In genomic region chr4:7374571-7374970, GRCh38 we compare ENCODE assay signal across 27 cellular contexts.
"Had no signal": no experiment of that assay in that cellular context is flagged by ENCODE, and none has a peak within 500 bp of the region (broad histone marks: within the 10 kb centered on the region; RNA-seq: fewer than 3 reads in every experiment).

No MANE protein-coding gene starts in this region.

- H3K4me1 Mint-ChIP-seq: neural crest cell; stimulated activated effector memory CD8-positive, alpha-beta T cell treated with anti-CD3 and anti-CD28 coated beads, Interleukin-12 subunit alpha, Interleukin-12 subunit beta, amount 100 ng/mL, for 72 hours; stimulated activated naive B cell treated with anti-CD40 and anti-IgM and Interleukin-4, amounts not matched to agents 10 μg/mL and 1 μg/mL and 100 μg/mL, for 72 hours had no signal

- H3K4me3 ChIP-seq: ovary, psoas muscle, right lobe of liver, sigmoid colon, stomach, testis, tibial artery, transverse colon, upper lobe of right lung, uterus had no signal

- H3K9me3 ChIP-seq: ovary, psoas muscle, right lobe of liver, sigmoid colon, testis, tibial artery, transverse colon, upper lobe of right lung, uterus had no signal

- ATAC-seq: naive thymus-derived CD8-positive, alpha-beta T cell; natural killer cell treated with Interleukin-12 subunit alpha and Interleukin-12 subunit beta and Interleukin-15 and Interleukin-18, amount 100 ng/mL, for 72 hours; psoas muscle; right cardiac atrium; stimulated activated effector memory CD8-positive, alpha-beta T cell treated with anti-CD3 and anti-CD28 coated beads, Interleukin-12 subunit alpha, Interleukin-12 subunit beta, amount 100 ng/mL, for 72 hours; stimulated activated naive B cell treated with anti-CD40 and anti-IgM and Interleukin-4, amounts not matched to agents 10 μg/mL and 1 μg/mL and 100 μg/mL, for 72 hours; upper lobe of right lung had no signal

- H3K27ac Mint-ChIP-seq: naive thymus-derived CD8-positive, alpha-beta T cell; natural killer cell treated with Interleukin-12 subunit alpha and Interleukin-12 subunit beta and Interleukin-15 and Interleukin-18, amount 100 ng/mL, for 72 hours; nephron progenitor cell; progenitor cell of endocrine pancreas; stimulated activated effector memory CD8-positive, alpha-beta T cell treated with anti-CD3 and anti-CD28 coated beads, Interleukin-12 subunit alpha, Interleukin-12 subunit beta, amount 100 ng/mL, for 72 hours; stimulated activated naive B cell treated with anti-CD40 and anti-IgM and Interleukin-4, amounts not matched to agents 10 μg/mL and 1 μg/mL and 100 μg/mL, for 72 hours; stimulated activated naive CD8-positive, alpha-beta T cell treated with anti-CD3 and anti-CD28 coated beads, Interleukin-15, Interleukin-2, amounts not matched to agents 100 ng/mL and 50 ng/mL, for 24 hours; type B pancreatic cell had no signal

- H3K27me3 ChIP-seq: ovary, right lobe of liver, testis, transverse colon, upper lobe of right lung, uterus had no signal

- H3K9ac ChIP-seq: parathyroid adenoma had no signal

- H3K27ac ChIP-seq: ovary, parathyroid adenoma, psoas muscle, right lobe of liver, sigmoid colon, stomach, testis, tibial artery, transverse colon, upper lobe of right lung, uterus had no signal

- H3K4me1 ChIP-seq: parathyroid adenoma, psoas muscle, right lobe of liver, testis, upper lobe of right lung, uterus had no signal

- H3K27me3 Mint-ChIP-seq: type B pancreatic cell had no signal

- H3K9me3 Mint-ChIP-seq: natural killer cell treated with Interleukin-12 subunit alpha and Interleukin-12 subunit beta and Interleukin-15 and Interleukin-18, amount 100 ng/mL, for 72 hours; neural crest cell; stimulated activated effector memory CD8-positive, alpha-beta T cell treated with anti-CD3 and anti-CD28 coated beads, Interleukin-12 subunit alpha, Interleukin-12 subunit beta, amount 100 ng/mL, for 72 hours; type B pancreatic cell had no signal

- H3K36me3 ChIP-seq: ovary, right lobe of liver, sigmoid colon, stomach, tibial artery, transverse colon, upper lobe of right lung, uterus had no signal

- H3K36me3 Mint-ChIP-seq: naive thymus-derived CD8-positive, alpha-beta T cell; natural killer cell treated with Interleukin-12 subunit alpha and Interleukin-12 subunit beta and Interleukin-15 and Interleukin-18, amount 100 ng/mL, for 72 hours; stimulated activated effector memory CD8-positive, alpha-beta T cell treated with anti-CD3 and anti-CD28 coated beads, Interleukin-12 subunit alpha, Interleukin-12 subunit beta, amount 100 ng/mL, for 72 hours; stimulated activated naive B cell treated with anti-CD40 and anti-IgM and Interleukin-4, amounts not matched to agents 10 μg/mL and 1 μg/mL and 100 μg/mL, for 72 hours; type B pancreatic cell had no signal

- DNase-seq: naive thymus-derived CD8-positive, alpha-beta T cell; nephron progenitor cell; ovary; right lobe of liver; sigmoid colon; small intestine; stimulated activated CD4-positive, alpha-beta T cell treated with anti-CD3 and anti-CD28 coated beads, Interleukin-15, amount 100 ng/mL, for 24 hours; stimulated activated CD4-positive, alpha-beta T cell treated with anti-CD3 and anti-CD28 coated beads, Interleukin-2, amount 100 ng/mL, for 24 hours; stimulated activated CD4-positive, alpha-beta T cell treated with anti-CD3 and anti-CD28 coated beads, Interleukin-2, amount 100 ng/mL, for 48 hours; stimulated activated CD4-positive, alpha-beta T cell treated with anti-CD3 and anti-CD28 coated beads, Interleukin-4, amount 100 ng/mL, for 24 hours; stimulated activated naive B cell treated with anti-CD40 and anti-IgM and Interleukin-4, amounts not matched to agents 10 μg/mL and 1 μg/mL and 100 μg/mL, for 72 hours; stimulated activated naive CD4-positive, alpha-beta T cell treated with Interleukin-2 at 50 U/mL for 16 hours; stomach; testis; tibial artery; transverse colon; upper lobe of right lung; uterus had no signal

- H3K4me3 Mint-ChIP-seq: naive thymus-derived CD8-positive, alpha-beta T cell; natural killer cell treated with Interleukin-12 subunit alpha and Interleukin-12 subunit beta and Interleukin-15 and Interleukin-18, amount 100 ng/mL, for 72 hours; nephron progenitor cell; neural crest cell; stimulated activated effector memory CD8-positive, alpha-beta T cell treated with anti-CD3 and anti-CD28 coated beads, Interleukin-12 subunit alpha, Interleukin-12 subunit beta, amount 100 ng/mL, for 72 hours; stimulated activated naive B cell treated with anti-CD40 and anti-IgM and Interleukin-4, amounts not matched to agents 10 μg/mL and 1 μg/mL and 100 μg/mL, for 72 hours; stimulated activated naive CD8-positive, alpha-beta T cell treated with anti-CD3 and anti-CD28 coated beads, Interleukin-15, Interleukin-2, amounts not matched to agents 100 ng/mL and 50 ng/mL, for 24 hours; type B pancreatic cell had no signal
